In the genomic region with DNA sequence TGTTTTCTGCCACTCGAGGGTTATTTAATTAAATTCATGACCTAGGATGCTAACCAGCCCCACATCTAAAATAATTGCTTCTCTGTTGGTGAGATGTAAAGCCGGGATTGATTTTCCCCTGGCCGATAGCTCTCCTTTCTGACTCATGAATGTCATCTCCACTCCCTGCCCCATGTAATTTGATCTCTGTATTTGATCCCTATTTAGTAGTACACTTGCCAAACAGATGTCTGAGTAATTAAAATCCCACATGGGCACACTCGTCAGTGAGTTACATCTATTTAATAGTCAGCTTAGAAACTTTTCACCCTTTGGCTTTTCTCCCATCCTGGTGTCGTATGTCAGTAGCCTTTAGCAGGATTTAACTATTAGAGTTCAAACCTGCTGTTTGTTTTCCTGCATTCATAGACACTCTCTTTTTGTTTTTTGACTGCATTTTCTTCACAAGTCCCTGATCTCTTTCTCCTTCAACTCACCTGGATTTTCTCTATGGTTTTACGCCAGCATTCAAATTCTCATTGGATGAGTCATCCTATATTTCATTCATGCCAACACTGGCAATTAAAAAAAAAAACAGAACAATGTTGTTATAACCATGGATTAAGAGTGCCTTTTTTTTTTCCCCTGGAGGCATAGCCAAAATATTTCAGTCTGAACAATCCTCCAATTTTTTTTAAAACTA, we compare ENCODE assay signal across 9 cellular contexts.
A peak's percentile ranks its signal among the peaks of the same experiment; 100 is the strongest.
DNase-seq lines count a peak whose midpoint lies in the region; ATAC-seq and TF ChIP-seq lines count a peak whose summit lies in the region.
"Had no signal": no experiment of that assay in that cellular context is flagged by ENCODE, and none has a peak within 500 bp of the region (broad histone marks: within the 10 kb centered on the region; RNA-seq: fewer than 3 reads in every experiment).

No MANE protein-coding gene starts in this region.

- no peak overlapping the region for H3K4me3 Mint-ChIP-seq in activated CD8-positive, alpha-beta T cell treated with anti-CD3 and anti-CD28 coated beads for 36 hours

- H3K27me3 ChIP-seq in psoas muscle (ENCODE audit: insufficient read depth in 3 of 3, low read length in 2 of 3) = no peaks in the 10 kb centered on the region

- H3K4me1 Mint-ChIP-seq in activated CD8-positive, alpha-beta T cell treated with anti-CD3 and anti-CD28 coated beads for 36 hours (ENCODE audit: low read depth) = peaks cover 8% of the 10 kb centered on the region

- no peaks in the 10 kb centered on the region for H3K36me3 Mint-ChIP-seq in activated CD8-positive, alpha-beta T cell treated with anti-CD3 and anti-CD28 coated beads for 36 hours (ENCODE audit: low read depth)

- DNase-seq in GM04503 (ENCODE audit: low read depth) (peak; percentile 90), NCI-H2196 treated with DMSO at 0.1 percent for 48 hours (lab: John Stamatoyannopoulos, UW; ENCODE audit: unreplicated experiment) (peak; percentile 28), cardiac fibroblast (ENCODE audit: low read depth in 2 of 2) (peak; percentile 84 to 86), psoas muscle (no peak)
- DNase-seq in activated CD8-positive, alpha-beta T cell treated with anti-CD3 and anti-CD28 coated beads for 36 hours = no peak
- DNase-seq in activated CD8-positive, alpha-beta memory T cell treated with anti-CD3 and anti-CD28 coated beads, Interleukin-2, amount 50 U/mL, for 4 hours = no peak
- DNase-seq in activated naive CD4-positive, alpha-beta T cell (lab: John Stamatoyannopoulos, UW) = no peak
- DNase-seq: occipital lobe had no signal

- H3K4me3 ChIP-seq in cardiac fibroblast (replicated peaks in 1 of 2; ENCODE audit: low read depth in 2 of 2, low read length in 2 of 2) (no peak overlapping the region), psoas muscle (no peak overlapping the region)

- H3K36me3 ChIP-seq in psoas muscle (ENCODE audit: insufficient read depth in 1 of 2, low read depth in 1 of 2) = no peaks in the 10 kb centered on the region

- 5 to 8% (median 8%) methylated on average over 6 of the region's 6 CpGs for WGBS in psoas muscle, 3 donors

- POLR2A ChIA-PET in activated CD8-positive, alpha-beta T cell treated with anti-CD3 and anti-CD28 coated beads for 36 hours (lab: Charles Lee) = interaction anchor here (1.0 kb wide), 1 partner anchor 9 kb away, joined by 5 read pairs; no protein-coding TSS in a partner anchor

- H3K27ac ChIP-seq in psoas muscle = no peak overlapping the region

- CTCF ChIA-PET in activated CD8-positive, alpha-beta T cell treated with anti-CD3 and anti-CD28 coated beads for 36 hours (lab: Charles Lee) = no interaction called here

- intact Hi-C loops in psoas muscle (cut with DNase I) = loop anchor here in 1 of 2 donors (5.0 kb wide), 2 partner anchors 106 to 426 kb away; partner anchors contain the start of genes BMI1 and DNAJC1
- intact Hi-C loops in activated CD8-positive, alpha-beta T cell treated with anti-CD3 and anti-CD28 coated beads for 36 hours (cut with micrococcal nuclease) = loop anchor here (10.0 kb wide), 1 partner anchor 173 kb away; no protein-coding TSS in a partner anchor

- ATAC-seq in psoas muscle (peak; percentile 67 to 95 (median 92)), GM19455 (IDR thresholded peaks at IDR 0.05; ENCODE audit: unreplicated experiment) (no peak)
- ATAC-seq in activated CD8-positive, alpha-beta T cell treated with anti-CD3 and anti-CD28 coated beads for 36 hours = no peak

- no peaks in the 10 kb centered on the region for H3K9me3 ChIP-seq in psoas muscle

- H3K27ac Mint-ChIP-seq in activated CD8-positive, alpha-beta T cell treated with anti-CD3 and anti-CD28 coated beads for 36 hours = no peak overlapping the region

- TF ChIP-seq CTCF in cardiac fibroblast (IDR thresholded peaks at IDR 0.05; ENCODE audit: low read depth, low read length) (no peak), psoas muscle (IDR thresholded peaks at IDR 0.05) (no peak)
- no peak for TF ChIP-seq CTCF in activated CD8-positive, alpha-beta T cell treated with anti-CD3 and anti-CD28 coated beads for 36 hours (IDR thresholded peaks at IDR 0.05)

- peaks cover 19% of the 10 kb centered on the region for H3K4me1 ChIP-seq in psoas muscle

- peaks cover 15% of the 10 kb centered on the region for H3K27me3 Mint-ChIP-seq in activated CD8-positive, alpha-beta T cell treated with anti-CD3 and anti-CD28 coated beads for 36 hours

- H3K9me3 Mint-ChIP-seq in activated CD8-positive, alpha-beta T cell treated with anti-CD3 and anti-CD28 coated beads for 36 hours = no peaks in the 10 kb centered on the region

Comparison
In these comparisons a context has a peak if more than half of its experiments do, and no peak if none do; other contexts are left out.
1. DNase-seq: peak in GM04503 (single experiment), NCI-H2196 treated with DMSO at 0.1 percent for 48 hours (single experiment) and cardiac fibroblast (2 of 2); none in psoas muscle (0 of 2), activated CD8-positive, alpha-beta T cell treated with anti-CD3 and anti-CD28 coated beads for 36 hours (single experiment), activated CD8-positive, alpha-beta memory T cell treated with anti-CD3 and anti-CD28 coated beads, Interleukin-2, amount 50 U/mL, for 4 hours (single experiment) and activated naive CD4-positive, alpha-beta T cell (0 of 4).
2. ATAC-seq: peak in psoas muscle (4 of 4); none in activated CD8-positive, alpha-beta T cell treated with anti-CD3 and anti-CD28 coated beads for 36 hours (single experiment) and GM19455 (single experiment).